In genomic region chr16:47644166-47644565, GRCh38 we compare ENCODE assay signal across 14 cellular contexts.
DNase-seq lines count a peak whose midpoint lies in the region; ATAC-seq and TF ChIP-seq lines count a peak whose summit lies in the region.
"Had no signal": no experiment of that assay in that cellular context is flagged by ENCODE, and none has a peak within 500 bp of the region (broad histone marks: within the 10 kb centered on the region; RNA-seq: fewer than 3 reads in every experiment).

No MANE protein-coding gene starts in this region.

- POLR2A ChIA-PET in naive thymus-derived CD4-positive, alpha-beta T cell (lab: Charles Lee): no interaction called here

- intact Hi-C loops in naive thymus-derived CD4-positive, alpha-beta T cell (cut with micrococcal nuclease): no loop called here

- peaks cover 0 to 5% (median 0%) of the 10 kb centered on the region in 11 donors for H3K9me3 Mint-ChIP-seq in naive thymus-derived CD4-positive, alpha-beta T cell
- H3K9me3 Mint-ChIP-seq: mesothelial cell of epicardium had no signal

- no peak overlapping the region for H3K9ac ChIP-seq in SK-N-MC (ENCODE audit: insufficient read length)

- DNase-seq in GM04504 (ENCODE audit: low read depth) (peak; percentile 32), SK-N-MC (ENCODE audit: low read depth, low spot score) (no peak), fibroblast of pulmonary artery (ENCODE audit: low read depth) (peak; percentile 95), pulmonary artery endothelial cell (ENCODE audit: low read depth, low spot score) (peak; percentile 85), putamen (ENCODE audit: low spot score) (no peak), DMS153 (lab: John Stamatoyannopoulos, UW) (no peak)
- no peak for DNase-seq in naive thymus-derived CD4-positive, alpha-beta T cell
- DNase-seq: activated CD4-positive, CD25-positive, alpha-beta regulatory T cell treated with anti-CD3 and anti-CD28 coated beads, Interleukin-2, amount 50 U/mL, for 72 hours; activated gamma-delta T cell treated with Interleukin-2 at 50 U/mL for 16 hours; NCI-H1436 treated with DMSO at 0.1 percent for 48 hours; stimulated activated naive CD8-positive, alpha-beta T cell treated with anti-CD3 and anti-CD28 coated beads, Interleukin-15, Interleukin-2, amounts not matched to agents 100 U/mL and 50 U/mL, for 24 hours had no signal

- peaks cover 0 to 3% of the 10 kb centered on the region in 2 donors for H3K4me1 ChIP-seq in naive thymus-derived CD4-positive, alpha-beta T cell (ENCODE audit: control insufficient read depth in 2 of 2, insufficient read depth in 2 of 2, low read length in 2 of 2)

- no peak overlapping the region for H3K4me3 Mint-ChIP-seq in naive thymus-derived CD4-positive, alpha-beta T cell
- H3K4me3 Mint-ChIP-seq: mesothelial cell of epicardium had no signal

- CTCF ChIA-PET in naive thymus-derived CD4-positive, alpha-beta T cell (lab: Charles Lee): no interaction called here

- H3K27me3 ChIP-seq in naive thymus-derived CD4-positive, alpha-beta T cell (ENCODE audit: control insufficient read depth in 2 of 2, insufficient read depth in 2 of 2, low read length in 2 of 2): no peaks in the 10 kb centered on the region

- no peak overlapping the region for H3K4me3 ChIP-seq in SK-N-MC
- H3K4me3 ChIP-seq in fibroblast of pulmonary artery (replicated peaks; ENCODE audit: low read depth, low read length): no peak overlapping the region
- H3K4me3 ChIP-seq in naive thymus-derived CD4-positive, alpha-beta T cell (ENCODE audit: low read length): no peak overlapping the region

- peaks cover 17 to 61% (median 42%) of the 10 kb centered on the region in 5 donors for H3K36me3 Mint-ChIP-seq in naive thymus-derived CD4-positive, alpha-beta T cell

- H3K36me3 ChIP-seq in SK-N-MC (ENCODE audit: insufficient read depth, low read length): no peaks in the 10 kb centered on the region
- peaks cover 3 to 13% (median 7%) of the 10 kb centered on the region in 3 experiments for H3K36me3 ChIP-seq in naive thymus-derived CD4-positive, alpha-beta T cell (ENCODE audit: control insufficient read depth in 2 of 3, insufficient read depth in 3 of 3, low read length in 3 of 3)

- ATAC-seq in naive thymus-derived CD4-positive, alpha-beta T cell: no peak
- ATAC-seq in HG03095 (IDR thresholded peaks at IDR 0.05; ENCODE audit: unreplicated experiment): no peak
- ATAC-seq: Panc1 had no signal

- H3K27ac ChIP-seq in SK-N-MC: peak overlapping the region; percentile 60
- no peak overlapping the region for H3K27ac ChIP-seq in naive thymus-derived CD4-positive, alpha-beta T cell (ENCODE audit: low read depth, low read length)

- no peak overlapping the region for H3K27ac Mint-ChIP-seq in naive thymus-derived CD4-positive, alpha-beta T cell
- H3K27ac Mint-ChIP-seq: mesothelial cell of epicardium had no signal

- no peak for TF ChIP-seq CTCF in fibroblast of pulmonary artery (IDR thresholded peaks at IDR 0.05; ENCODE audit: low read length, missing control alignments)

- H3K27me3 Mint-ChIP-seq in naive thymus-derived CD4-positive, alpha-beta T cell: no peaks in the 10 kb centered on the region

- no peaks in the 10 kb centered on the region for H3K9me3 ChIP-seq in SK-N-MC (ENCODE audit: low read depth, low read length)
- no peaks in the 10 kb centered on the region for H3K9me3 ChIP-seq in naive thymus-derived CD4-positive, alpha-beta T cell (ENCODE audit: control insufficient read depth in 2 of 3, low read length in 3 of 3)

- peaks cover 0 to 15% (median 6%) of the 10 kb centered on the region in 7 donors for H3K4me1 Mint-ChIP-seq in naive thymus-derived CD4-positive, alpha-beta T cell
- H3K4me1 Mint-ChIP-seq: mesothelial cell of epicardium had no signal

Comparison
In these comparisons a context has a peak if more than half of its experiments do, and no peak if none do; other contexts are left out.
1. DNase-seq: peak in GM04504 (single experiment), fibroblast of pulmonary artery (single experiment) and pulmonary artery endothelial cell (single experiment); none in SK-N-MC (single experiment), putamen (single experiment), naive thymus-derived CD4-positive, alpha-beta T cell (0 of 9) and DMS153 (single experiment).